In genomic region chr20:32902456-32903420, GRCh38 we compare ENCODE assay signal across 8 cellular contexts. TPM values are rescaled to one million over a fixed set of nuclear protein-coding genes. Genes with fewer than 3 reads are reported as not detected.
DNase-seq lines count a peak whose midpoint lies in the region; ATAC-seq, FAIRE-seq and TF ChIP-seq lines count a peak whose summit lies in the region.

No MANE protein-coding gene starts in this region.

- no peaks in the 10 kb centered on the region for H3K9me3 Mint-ChIP-seq in natural killer cell

- no peak overlapping the region for H3K27ac ChIP-seq in endothelial cell of umbilical vein (ENCODE audit: insufficient read depth, low read depth, low read length)

- no peak overlapping the region for H3K4me3 Mint-ChIP-seq in natural killer cell

- no TSS peak for BruUV-seq in endothelial cell of umbilical vein (replicated peaks; lab: Mats Ljungman, UMichigan)

- no peaks in the 10 kb centered on the region for H3K36me3 ChIP-seq in endothelial cell of umbilical vein (ENCODE audit: control insufficient read depth in 2 of 2, extremely low read depth in 1 of 2, insufficient read depth in 2 of 2, low read length in 2 of 2)

- no peaks in the 10 kb centered on the region for H3K36me3 Mint-ChIP-seq in natural killer cell

- H3K4me2 ChIP-seq in endothelial cell of umbilical vein (ENCODE audit: insufficient read depth, low read length): no peak overlapping the region

- H3K27me3 ChIP-seq in endothelial cell of umbilical vein (ENCODE audit: control insufficient read depth in 2 of 2, insufficient read depth in 2 of 2, low read length in 2 of 2): no peaks in the 10 kb centered on the region

- intact Hi-C loops in endothelial cell of umbilical vein (cut with micrococcal nuclease) (loop anchor here (1.0 kb wide), 5 partner anchors 43 to 397 kb away; no protein-coding TSS in a partner anchor), natural killer cell (cut with micrococcal nuclease) (loop anchor here (1.0 to 2.0 kb wide), 3 partner anchors 103 to 397 kb away; no protein-coding TSS in a partner anchor)

- no peak overlapping the region for H3K9ac ChIP-seq in endothelial cell of umbilical vein (replicated peaks; ENCODE audit: extremely low read depth, insufficient read depth, low read length)

- no peak overlapping the region for H3K27ac Mint-ChIP-seq in natural killer cell

- H3K27me3 Mint-ChIP-seq in natural killer cell (ENCODE audit: low read depth in 2 of 2): no peaks in the 10 kb centered on the region

- TF ChIP-seq CTCF in GM20000 (IDR thresholded peaks at IDR 0.05; ENCODE audit: extremely low read depth, missing control alignments): peak; percentile 95
- TF ChIP-seq CTCF in endothelial cell of umbilical vein (IDR thresholded peaks at IDR 0.05; ENCODE audit: extremely low read depth in 1 of 2, insufficient read depth in 1 of 2, low read depth in 1 of 2, low read length in 2 of 2): peak; percentile 89 to 90
- TF ChIP-seq CTCF in natural killer cell (IDR thresholded peaks at IDR 0.05): peak; percentile 88

- no peak overlapping the region for H3K4me3 ChIP-seq in endothelial cell of umbilical vein (replicated peaks in 1 of 3; ENCODE audit: insufficient read depth in 1 of 3, low read depth in 1 of 3, low read length in 3 of 3)

- ATAC-seq in natural killer cell (peak; percentile 73 to 93 (median 89)), GM18498 (IDR thresholded peaks at IDR 0.05; ENCODE audit: unreplicated experiment) (no peak)

- CTCF ChIA-PET in endothelial cell of umbilical vein (lab: Charles Lee): interaction anchor here (0.6 to 3.2 kb wide), 31 partner anchors 8 to 421 kb away, joined by 3 to 104 read pairs (median 4); partner anchors contain the start of gene SUN5

- H3K9me1 ChIP-seq in endothelial cell of umbilical vein (replicated peaks; ENCODE audit: control insufficient read depth, extremely low read depth, insufficient read depth, low read length): no peaks in the 10 kb centered on the region

- DNase-seq in AG08395 (ENCODE audit: low spot score): peak; percentile 79
- peak; percentile 71 for DNase-seq in GM20000 (ENCODE audit: low spot score)
- DNase-seq in NCI-H69 (lab: John Stamatoyannopoulos, UW): peak; percentile 70
- peak; percentile 30 to 44 for DNase-seq in activated CD8-positive, alpha-beta memory T cell treated with anti-CD3 and anti-CD28 coated beads for 4 hours (ENCODE audit: low read depth in 2 of 2)
- peak; percentile 32 for DNase-seq in endothelial cell of umbilical vein (ENCODE audit: low read depth, low spot score)
- DNase-seq in natural killer cell: peak; percentile 50
- peak; percentile 35 to 76 (median 62) for DNase-seq in stimulated activated naive CD4-positive, alpha-beta T cell (lab: John Stamatoyannopoulos, UW)

- POLR2A ChIA-PET in endothelial cell of umbilical vein (lab: Charles Lee): no interaction called here

- H3K4me1 Mint-ChIP-seq in natural killer cell: peaks cover 6 to 7% of the 10 kb centered on the region in 2 donors

- H3K79me2 ChIP-seq in endothelial cell of umbilical vein (ENCODE audit: control insufficient read depth, insufficient read depth, low read length): no peaks in the 10 kb centered on the region

- dilution Hi-C loops in endothelial cell of umbilical vein (cut with MboI; ENCODE audit: extremely low pct_ligation_motif_present, low sequenced_read_pairs): no loop called here

- no peaks in the 10 kb centered on the region for H4K20me1 ChIP-seq in endothelial cell of umbilical vein (replicated peaks; ENCODE audit: control insufficient read depth, extremely low read depth, insufficient read depth, low read length)

- TF ChIP-seq POLR2A in endothelial cell of umbilical vein (IDR thresholded peaks at IDR 0.05; ENCODE audit: low read depth, low read length): no peak

- H3K9me3 ChIP-seq in endothelial cell of umbilical vein (replicated peaks; ENCODE audit: control insufficient read depth, insufficient read depth, low read length): no peaks in the 10 kb centered on the region

- FAIRE-seq in endothelial cell of umbilical vein (lab: Jason Lieb, UNC): peak; percentile 82

- peak overlapping the region; percentile 66 for H2AFZ ChIP-seq in endothelial cell of umbilical vein (ENCODE audit: low read depth, low read length)

- no peaks in the 10 kb centered on the region for H3K4me1 ChIP-seq in endothelial cell of umbilical vein (ENCODE audit: control insufficient read depth, extremely low read depth, insufficient read depth, low read length)

TF ChIP-seq in endothelial cell of umbilical vein, 7 proteins besides CTCF, POLR2A, EP300 and RAD21:
- no peak for TF ChIP-seq FOS (IDR thresholded peaks at IDR 0.05; ENCODE audit: borderline replicate concordance, insufficient read depth, low read length)
- no peak for TF ChIP-seq JUN (IDR thresholded peaks at IDR 0.05; ENCODE audit: borderline replicate concordance, insufficient read depth, insufficient read length, low read depth)
- no peak for TF ChIP-seq MAX (IDR thresholded peaks at IDR 0.05; ENCODE audit: insufficient read depth, insufficient read length)

RNA-seq across cellular contexts. Expression of gene EFCAB8, which starts 44.0 kb away (rescaled TPM):
- total RNA-seq in endothelial cell of umbilical vein: 0.31 and 0.60 TPM in 2 replicates
- 0.01 and 0.08 TPM in 2 replicates for polyA plus RNA-seq in endothelial cell of umbilical vein
- polyA plus RNA-seq in endothelial cell of umbilical vein (2011; cell fraction: cytosol; rRNA removed): 0.04 TPM in 1 of 2 replicates, not detected in the other
- polyA plus RNA-seq in endothelial cell of umbilical vein (2011; cell fraction: nucleus; rRNA removed): 0.22 and 1.7 TPM in 2 replicates
- polyA plus RNA-seq in endothelial cell of umbilical vein (2012): not detected in 2 replicates
- polyA minus RNA-seq in endothelial cell of umbilical vein: 0.23 TPM in 1 of 2 replicates, not detected in the other
- not detected for polyA minus RNA-seq in endothelial cell of umbilical vein (2011; cell fraction: cytosol; rRNA and poly(A)+ RNA removed)
- 0.87 TPM in 1 of 2 replicates, not detected in the other for polyA minus RNA-seq in endothelial cell of umbilical vein (2011; cell fraction: nucleus; rRNA and poly(A)+ RNA removed)
- total RNA-seq in natural killer cell: 1 to 10 TPM; 1.2 to 2.9 (median 2.3) TPM
